Comparison of ENCODE assay signal across 6 cellular contexts in the genomic region with DNA sequence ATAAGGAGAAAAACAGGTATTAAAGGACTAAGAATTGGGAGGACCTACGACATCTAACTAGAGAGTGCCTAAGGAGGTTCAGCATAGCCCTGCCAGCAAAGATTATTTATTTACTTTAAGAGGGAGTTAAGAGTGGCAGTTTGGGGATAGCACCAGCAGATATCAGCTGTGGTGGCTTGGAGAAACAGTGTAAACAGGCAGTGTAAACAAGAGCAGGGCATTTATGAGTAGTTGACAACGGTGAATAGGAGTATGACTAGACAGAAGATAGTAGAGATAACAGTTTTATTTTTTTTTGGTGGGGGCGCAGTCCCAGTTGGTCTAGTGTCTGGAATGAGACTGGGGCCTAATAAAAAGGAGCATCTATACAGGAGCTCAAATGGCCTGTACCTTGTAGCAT.
DNase-seq lines count a peak whose midpoint lies in the region; ATAC-seq, FAIRE-seq and TF ChIP-seq lines count a peak whose summit lies in the region.
"Not testable (repeated sequence)": the region's sequence is repeated elsewhere in the genome, so short reads cannot be mapped to it uniquely, and the experiment has no call there.

No MANE protein-coding gene starts in this region.

- not testable (repeated sequence) for H3K9me3 ChIP-seq in HUES6 (ENCODE audit: control insufficient read depth, insufficient read depth, low read depth, low read length); H1 (ENCODE audit: insufficient read depth in 2 of 2, low read depth in 1 of 2, low read length in 1 of 2)

- TF ChIP-seq POLR2A in H1 (IDR thresholded peaks at IDR 0.05; ENCODE audit: control extremely low read depth in 1 of 2, low read depth in 2 of 2, low read length in 2 of 2), result not testable (repeated sequence)

- not testable (repeated sequence) for H4K5ac ChIP-seq in H1 (ENCODE audit: insufficient read length, low read depth, low read length); mesendoderm (ENCODE audit: low read length)

- not testable (repeated sequence) for H3K27ac Mint-ChIP-seq in GM23338

- H2AK5ac ChIP-seq in H1 (ENCODE audit: low read depth, low read length); mesendoderm (ENCODE audit: low read length): not testable (repeated sequence)

- H3F3A ChIP-seq in GM23338 (replicated peaks; ENCODE audit: low read depth), result not testable (repeated sequence)

- not testable (repeated sequence) for H3K4me2 ChIP-seq in GM23338; H1 (ENCODE audit: insufficient read depth in 1 of 2, low read depth in 2 of 2, low read length in 2 of 2); mesendoderm (ENCODE audit: low read length)

- not testable (repeated sequence) for H3K36me3 Mint-ChIP-seq in GM23338 (ENCODE audit: low read depth)

- not testable (repeated sequence) for H2BK20ac ChIP-seq in H1 (ENCODE audit: low read length)

- H3K4me3 Mint-ChIP-seq in GM23338, result not testable (repeated sequence)

- H4K8ac ChIP-seq in H1 (ENCODE audit: extremely low read depth, insufficient read depth, low read length), result not testable (repeated sequence)
- peak overlapping the region; percentile 65 for H4K8ac ChIP-seq in mesendoderm (ENCODE audit: low read depth, low read length)

- POLR2A ChIA-PET in H1 (lab: Charles Lee; ENCODE audit: partially characterized antibody), result not testable (repeated sequence)

- not testable (repeated sequence) for H2AFZ ChIP-seq in GM23338; H1 (ENCODE audit: low read length)

- not testable (repeated sequence) for TF ChIP-seq CTCF in GM23338 (conservative IDR thresholded peaks at IDR 0.05; ENCODE audit: low read depth in 2 of 2); LNCaP clone FGC (IDR thresholded peaks at IDR 0.05; ENCODE audit: control insufficient read depth, extremely low read depth, insufficient read depth); H1 (IDR thresholded peaks at IDR 0.05; ENCODE audit: control extremely low read depth in 1 of 3, insufficient read depth in 1 of 3, low read depth in 1 of 3, low read length in 3 of 3)

- ATAC-seq in GM23338, result not testable (repeated sequence)

- H2BK5ac ChIP-seq in H1 (ENCODE audit: low read depth, low read length) (peak overlapping the region; percentile 85; the same call in 1 of the 2 replicates), mesendoderm (ENCODE audit: low read length) (peak overlapping the region; percentile 97)

- H3K9me3 Mint-ChIP-seq in GM23338, result not testable (repeated sequence)

- WGBS in H1 (ENCODE audit: extremely low coverage in 1 of 2, insufficient coverage in 1 of 2, insufficient read length in 1 of 2, insufficient replicate concordance in 2 of 2, low coverage in 1 of 2, low lambda C conversion rate in 2 of 2, missing lambda C conversion rate in 1 of 2), 2 experiments, result 90% methylated on average over 3 of the region's 3 CpGs; no CpG with 5 or more reads in 1 of the 2 experiments
- WGBS in mesendoderm (ENCODE audit: extremely low coverage, insufficient coverage, low lambda C conversion rate), result no CpG with 5 or more reads among the region's 3 CpGs

- H2BK15ac ChIP-seq in H1 (ENCODE audit: low read length); mesendoderm (replicated peaks; ENCODE audit: low read depth): not testable (repeated sequence)

- peaks cover 29% of the 10 kb centered on the region for H3K4me1 Mint-ChIP-seq in GM23338

- not testable (repeated sequence) for H3K79me1 ChIP-seq in H1 (ENCODE audit: low read depth, low read length); mesendoderm (ENCODE audit: low read length)

- not testable (repeated sequence) for H2BK120ac ChIP-seq in H1 (replicated peaks; ENCODE audit: low read depth, low read length)
- peak overlapping the region; percentile 100 for H2BK120ac ChIP-seq in mesendoderm (ENCODE audit: low read depth, low read length)

- H3K9me2 ChIP-seq in GM23338 (ENCODE audit: insufficient read depth), result not testable (repeated sequence)

- not testable (repeated sequence) for H3K79me2 ChIP-seq in GM23338 (replicated peaks; ENCODE audit: insufficient read depth); H1 (ENCODE audit: control insufficient read depth in 1 of 2, insufficient read depth in 2 of 2, low read length in 2 of 2); mesendoderm (ENCODE audit: control insufficient read depth, insufficient read depth, low read length)

- not testable (repeated sequence) for FAIRE-seq in H1 (lab: Jason Lieb, UNC)

- not testable (repeated sequence) for TF ChIP-seq RAD21 in H1 (IDR thresholded peaks at IDR 0.05 in 1 of 2, conservative IDR thresholded peaks at IDR 0.05 in 1 of 2; ENCODE audit: low read depth in 2 of 2, low read length in 2 of 2)

- not testable (repeated sequence) for H2BK12ac ChIP-seq in H1 (ENCODE audit: low read depth, low read length)

- H4K20me1 ChIP-seq in GM23338 (replicated peaks; ENCODE audit: insufficient read depth); H1 (replicated peaks in 1 of 2; ENCODE audit: control insufficient read depth in 1 of 2, insufficient read depth in 2 of 2, low read length in 2 of 2): not testable (repeated sequence)

- not testable (repeated sequence) for H3K56ac ChIP-seq in H1 (replicated peaks; ENCODE audit: insufficient read length, low read depth, low read length)
- peak overlapping the region; percentile 70 for H3K56ac ChIP-seq in mesendoderm (ENCODE audit: low read length)

- H3K27ac ChIP-seq in GM23338 (ENCODE audit: low read depth), result peak overlapping the region; percentile 89
- peak overlapping the region; percentile 94; the same call in 1 of the 2 replicates for H3K27ac ChIP-seq in HUES6 (ENCODE audit: low read depth, low read length)
- not testable (repeated sequence) for H3K27ac ChIP-seq in H1 (ENCODE audit: low read depth, low read length)
- H3K27ac ChIP-seq in mesendoderm (ENCODE audit: low read depth, low read length), result peak overlapping the region; percentile 94

- peak; percentile 5 for DNase-seq in DMS153 (lab: John Stamatoyannopoulos, UW)
- DNase-seq in GM23338 (ENCODE audit: low spot score); H1 (ENCODE audit: low read depth in 1 of 2, low spot score in 2 of 2): not testable (repeated sequence)
- DNase-seq in LNCaP clone FGC (ENCODE audit: low read depth), result peak; percentile 69
- DNase-seq in mesendoderm, result peak; percentile 58

- H4K91ac ChIP-seq in H1 (replicated peaks; ENCODE audit: insufficient read length, low read length), result not testable (repeated sequence)

- H3K4me3 ChIP-seq in GM23338; HUES6 (ENCODE audit: low read depth, low read length); LNCaP clone FGC (ENCODE audit: low read depth, low read length); H1 (ENCODE audit: extremely low read depth in 1 of 4, insufficient read depth in 2 of 4, low read depth in 3 of 4, low read length in 4 of 4); mesendoderm (ENCODE audit: low read length): not testable (repeated sequence)

- not testable (repeated sequence) for H3K27me3 ChIP-seq in GM23338 (ENCODE audit: insufficient read depth); HUES6 (ENCODE audit: control insufficient read depth, insufficient read depth, low read length); H1 (replicated peaks in 1 of 4; ENCODE audit: control insufficient read depth in 3 of 4, extremely low read depth in 1 of 4, insufficient read depth in 3 of 4, low read length in 3 of 4); mesendoderm (ENCODE audit: insufficient read depth, low read length, poor library complexity)

- H3K23ac ChIP-seq in H1 (ENCODE audit: insufficient read length); mesendoderm (ENCODE audit: low read length): not testable (repeated sequence)

- not testable (repeated sequence) for H3K23me2 ChIP-seq in H1 (ENCODE audit: low read depth, low read length)

- not testable (repeated sequence) for H3K14ac ChIP-seq in H1 (ENCODE audit: insufficient read length)

- CTCF ChIA-PET in H1 (lab: Charles Lee; ENCODE audit: partially characterized antibody), result interaction anchor here (1.8 kb wide), 1 partner anchor 110 kb away, joined by 3 read pairs; no protein-coding TSS in a partner anchor

- TF ChIP-seq EP300 in H1 (IDR thresholded peaks at IDR 0.05; ENCODE audit: borderline replicate concordance in 1 of 2, low read depth in 2 of 2, low read length in 2 of 2), result not testable (repeated sequence)

- not testable (repeated sequence) for H3K36me3 ChIP-seq in GM23338 (ENCODE audit: insufficient read depth); HUES6 (ENCODE audit: control insufficient read depth, insufficient read depth, low read length); H1 (ENCODE audit: control insufficient read depth in 2 of 4, insufficient read depth in 4 of 4, low read length in 3 of 4); mesendoderm (ENCODE audit: control insufficient read depth, insufficient read depth, low read length)

- not testable (repeated sequence) for H3K27me3 Mint-ChIP-seq in GM23338 (ENCODE audit: insufficient read depth, low read depth, poor library complexity)

- H3K9ac ChIP-seq in HUES6 (ENCODE audit: low read length), result peak overlapping the region; percentile 77
- H3K9ac ChIP-seq in H1 (replicated peaks in 1 of 4; ENCODE audit: extremely low read depth in 1 of 4, low read depth in 3 of 4, low read length in 3 of 4), result not testable (repeated sequence)
- peak overlapping the region; percentile 38 for H3K9ac ChIP-seq in mesendoderm (ENCODE audit: low read length)

- H3K4me1 ChIP-seq in GM23338 (ENCODE audit: insufficient read depth), result peaks cover 43% of the 10 kb centered on the region
- H3K4me1 ChIP-seq in HUES6 (ENCODE audit: control insufficient read depth, insufficient read depth, low read length), result peaks cover 40% of the 10 kb centered on the region
- peaks cover 0 to 14% (median 2%) of the 10 kb centered on the region in 4 experiments; a peak in 2 of 7 replicates for H3K4me1 ChIP-seq in H1 (replicated peaks in 1 of 4; ENCODE audit: control insufficient read depth in 3 of 4, insufficient read depth in 4 of 4, low read length in 3 of 4)
- H3K4me1 ChIP-seq in mesendoderm (ENCODE audit: control insufficient read depth, low read depth, low read length), result not testable (repeated sequence)

- H3K18ac ChIP-seq in H1 (ENCODE audit: extremely low read depth, low read length), result peak overlapping the region; percentile 4; the same call in 1 of the 2 replicates
- H3K18ac ChIP-seq in mesendoderm (ENCODE audit: low read length), result peak overlapping the region; percentile 100

- not testable (repeated sequence) for H3K4ac ChIP-seq in H1 (replicated peaks; ENCODE audit: insufficient read length, low read depth, low read length)
- peak overlapping the region; percentile 94 for H3K4ac ChIP-seq in mesendoderm (ENCODE audit: low read depth, low read length)
